In genomic region chr9:7358876-7359275, GRCh38 we compare ENCODE assay signal across 18 cellular contexts.
DNase-seq lines count a peak whose midpoint lies in the region; FAIRE-seq and TF ChIP-seq lines count a peak whose summit lies in the region.
"Had no signal": no experiment of that assay in that cellular context is flagged by ENCODE, and none has a peak within 500 bp of the region (broad histone marks: within the 10 kb centered on the region; RNA-seq: fewer than 3 reads in every experiment).

No MANE protein-coding gene starts in this region.

- H3K36me3 ChIP-seq in kidney epithelial cell (ENCODE audit: control insufficient read depth, insufficient read depth, low read length): no peaks in the 10 kb centered on the region
- H3K36me3 ChIP-seq in small intestine (ENCODE audit: control insufficient read depth in 2 of 2, insufficient read depth in 2 of 2, low read length in 2 of 2): no peaks in the 10 kb centered on the region
- H3K36me3 ChIP-seq in esophagus squamous epithelium: no peaks in the 10 kb centered on the region

- no peak overlapping the region for H3K4me3 Mint-ChIP-seq in chondrocyte (ENCODE audit: unreplicated experiment)
- H3K4me3 Mint-ChIP-seq: activated T-helper 1 cell treated with anti-CD3 and anti-CD28 coated beads, Interleukin-12 subunit alpha, Interleukin-12 subunit beta, Interleukin-2, Interleukin-4 antibody, amounts not matched to agents 30 ng/mL and 10 ng/mL and 1 ng/mL, durations not matched to agents 14 hours and 24 hours and 36 hours had no signal

- H3K4me3 ChIP-seq in HFF-Myc (replicated peaks; ENCODE audit: low read depth, low read length) (no peak overlapping the region), kidney epithelial cell (ENCODE audit: low read depth, low read length) (no peak overlapping the region), small intestine (ENCODE audit: low read depth in 1 of 2, low read length in 2 of 2) (no peak overlapping the region), esophagus squamous epithelium (no peak overlapping the region)
- H3K4me3 ChIP-seq: GM23248, mucosa of descending colon had no signal

- H3K4me1 ChIP-seq in small intestine (ENCODE audit: control insufficient read depth in 2 of 2, insufficient read depth in 1 of 2, low read depth in 1 of 2, low read length in 1 of 2): no peaks in the 10 kb centered on the region
- H3K4me1 ChIP-seq in esophagus squamous epithelium: no peaks in the 10 kb centered on the region

- no peaks in the 10 kb centered on the region for H3K9me3 Mint-ChIP-seq in chondrocyte (ENCODE audit: low read depth)
- H3K9me3 Mint-ChIP-seq: activated T-helper 1 cell treated with anti-CD3 and anti-CD28 coated beads, Interleukin-12 subunit alpha, Interleukin-12 subunit beta, Interleukin-2, Interleukin-4 antibody, amounts not matched to agents 30 ng/mL and 10 ng/mL and 1 ng/mL, durations not matched to agents 14 hours and 24 hours and 36 hours had no signal

- H3K27me3 ChIP-seq in kidney epithelial cell (ENCODE audit: control insufficient read depth, insufficient read depth, low read length) (no peaks in the 10 kb centered on the region), small intestine (ENCODE audit: control insufficient read depth in 2 of 2, insufficient read depth in 2 of 2, low read length in 2 of 2) (no peaks in the 10 kb centered on the region), esophagus squamous epithelium (no peaks in the 10 kb centered on the region)

- DNase-seq in AG09319 (ENCODE audit: extremely low read depth, low read depth) (no peak), HFF-Myc (ENCODE audit: extremely low read depth, low read depth) (no peak), chondrocyte (ENCODE audit: low spot score) (no peak), kidney epithelial cell (ENCODE audit: low read depth) (no peak), NCI-H1694 treated with DMSO at 0.1 percent for 48 hours (lab: John Stamatoyannopoulos, UW) (no peak), small intestine (no peak), esophagus squamous epithelium (lab: John Stamatoyannopoulos, UW) (no peak)
- no peak for DNase-seq in activated CD4-positive, alpha-beta T cell treated with anti-CD3 and anti-CD28 coated beads for 48 hours
- DNase-seq: AML-193, Calu3, GM23248, KBM-7, mucosa of descending colon, NCI-H1092, NCI-H2171 treated with DMSO at 0.1 percent for 48 hours, right cardiac atrium had no signal

- FAIRE-seq in small intestine (lab: Jason Lieb, UNC): no peak
- FAIRE-seq: GM12892 had no signal

- H3K9me3 ChIP-seq in small intestine (ENCODE audit: control insufficient read depth, low read depth): no peaks in the 10 kb centered on the region
- no peaks in the 10 kb centered on the region for H3K9me3 ChIP-seq in esophagus squamous epithelium
- H3K9me3 ChIP-seq: mucosa of descending colon had no signal

- no peak overlapping the region for H3K27ac Mint-ChIP-seq in chondrocyte (ENCODE audit: unreplicated experiment)
- H3K27ac Mint-ChIP-seq: activated T-helper 1 cell treated with anti-CD3 and anti-CD28 coated beads, Interleukin-12 subunit alpha, Interleukin-12 subunit beta, Interleukin-2, Interleukin-4 antibody, amounts not matched to agents 30 ng/mL and 10 ng/mL and 1 ng/mL, durations not matched to agents 14 hours and 24 hours and 36 hours had no signal

- no peaks in the 10 kb centered on the region for H3K36me3 Mint-ChIP-seq in chondrocyte (ENCODE audit: low read depth)

- no peak for TF ChIP-seq POLR2A in esophagus squamous epithelium (IDR thresholded peaks at IDR 0.05)

- H3K27me3 Mint-ChIP-seq in chondrocyte (ENCODE audit: low read depth): peaks cover 26% of the 10 kb centered on the region

- TF ChIP-seq CTCF in AG09319 (IDR thresholded peaks at IDR 0.05; ENCODE audit: low read depth, low read length) (peak; percentile 11), HFF-Myc (IDR thresholded peaks at IDR 0.05; ENCODE audit: low read depth, low read length, missing control alignments) (peak; percentile 39), chondrocyte (IDR thresholded peaks at IDR 0.05) (peak; percentile 21), kidney epithelial cell (IDR thresholded peaks at IDR 0.05; ENCODE audit: insufficient read depth, low read length, poor library complexity, severe bottlenecking) (peak; percentile 5), esophagus squamous epithelium (IDR thresholded peaks at IDR 0.05) (no peak)

- H3K27ac ChIP-seq in small intestine (ENCODE audit: low read depth in 1 of 2, low read length in 1 of 2): no peak overlapping the region
- no peak overlapping the region for H3K27ac ChIP-seq in esophagus squamous epithelium
- H3K27ac ChIP-seq: GM23248 had no signal

- intact Hi-C loops in esophagus squamous epithelium (cut with DNase I): no loop called here

- H3K4me1 Mint-ChIP-seq in chondrocyte (ENCODE audit: low read depth): no peaks in the 10 kb centered on the region

Comparison
In these comparisons a context has a peak if more than half of its experiments do, and no peak if none do; other contexts are left out.
1. CTCF ChIP-seq: peak in AG09319 (single experiment), HFF-Myc (single experiment), chondrocyte (single experiment) and kidney epithelial cell (single experiment); none in esophagus squamous epithelium (0 of 6).